In genomic region chr4:189940178-189941004, GRCh38 we compare ENCODE assay signal across 7 cellular contexts. TPM values are rescaled to one million over a fixed set of nuclear protein-coding genes. Genes with fewer than 3 reads are reported as not detected.
DNase-seq lines count a peak whose midpoint lies in the region; ATAC-seq and TF ChIP-seq lines count a peak whose summit lies in the region.

FRG1 (plus strand) TSS chr4:189940872; CDS start chr4:189941010, 138 bp downstream.

- ATAC-seq in GM18873 (IDR thresholded peaks at IDR 0.05; ENCODE audit: low FRiP score, unreplicated experiment): peak; percentile 100
- peak; percentile 100 for ATAC-seq in HG03108 (IDR thresholded peaks at IDR 0.05; ENCODE audit: unreplicated experiment)

- H3K4me3 ChIP-seq in kidney epithelial cell (ENCODE audit: low read depth, low read length): peak within 1 kb of the TSS; percentile 73

- H3K27me3 ChIP-seq in kidney epithelial cell (ENCODE audit: control insufficient read depth, insufficient read depth, low read length): no peaks in the 10 kb centered on the region

- H3K36me3 ChIP-seq in kidney epithelial cell (ENCODE audit: control insufficient read depth, insufficient read depth, low read length): no peaks in the 10 kb centered on the region

- DNase-seq in T-helper 2 cell (peak; percentile 93 to 97 (median 95)), caudate nucleus (lab: John Stamatoyannopoulos, UW) (no peak), kidney epithelial cell (ENCODE audit: low read depth) (peak; percentile 60), HUDEP-2 (lab: John Stamatoyannopoulos, UW; ENCODE audit: unreplicated experiment in 76 of 76) (no peak)
- DNase-seq in stimulated activated CD4-positive, alpha-beta T cell treated with anti-CD3 and anti-CD28 coated beads, Interleukin-1b, Interleukin-23, amount 100 ng/mL, for 4 hours (ENCODE audit: low read depth in 2 of 2): peak; percentile 96

- peak; percentile 91 for TF ChIP-seq CTCF in kidney epithelial cell (IDR thresholded peaks at IDR 0.05; ENCODE audit: insufficient read depth, low read length, poor library complexity, severe bottlenecking)

- H3K27ac ChIP-seq in caudate nucleus (ENCODE audit: low read depth, low read length): peak within 1 kb of the TSS; percentile 85

RNA-seq across cellular contexts. Expression of gene FRG1, which starts in this region (rescaled TPM):
- total RNA-seq in kidney epithelial cell: 37.0 and 53.7 TPM in 2 replicates

Comparison
In these comparisons a context has a peak if more than half of its experiments do, and no peak if none do; other contexts are left out.
1. DNase-seq: peak in T-helper 2 cell (5 of 5), kidney epithelial cell (single experiment) and stimulated activated CD4-positive, alpha-beta T cell treated with anti-CD3 and anti-CD28 coated beads, Interleukin-1b, Interleukin-23, amount 100 ng/mL, for 4 hours (2 of 2); none in caudate nucleus (0 of 61) and HUDEP-2 (0 of 76).